ENCODE assay signal across 19 cellular contexts in the genomic region with DNA sequence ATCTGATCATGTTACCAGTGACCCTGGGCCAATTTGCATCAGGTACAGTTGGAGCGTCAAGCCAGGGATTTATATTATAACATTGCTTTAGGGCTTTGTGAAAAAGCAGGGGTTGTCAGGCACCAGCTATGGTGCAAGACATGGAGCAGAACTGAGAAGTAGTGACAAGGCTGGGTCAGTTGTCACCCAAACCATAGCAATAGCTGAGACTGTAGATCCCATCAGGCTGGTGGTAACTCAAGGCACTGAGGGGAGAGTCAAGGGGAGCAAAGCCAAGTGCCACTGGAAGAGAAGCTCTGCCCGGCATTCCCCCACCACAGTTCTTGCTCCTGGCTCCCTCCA. TPM values are rescaled to one million over a fixed set of nuclear protein-coding genes. Genes with fewer than 3 reads are reported as not detected.
A peak's percentile ranks its signal among the peaks of the same experiment; 100 is the strongest.
DNase-seq lines count a peak whose midpoint lies in the region; ATAC-seq and TF ChIP-seq lines count a peak whose summit lies in the region.
"Had no signal": no experiment of that assay in that cellular context is flagged by ENCODE, and none has a peak within 500 bp of the region (broad histone marks: within the 10 kb centered on the region; RNA-seq: fewer than 3 reads in every experiment).

No MANE protein-coding gene starts in this region.

- no peak for TF ChIP-seq CTCF in nephron progenitor cell (IDR thresholded peaks at IDR 0.05)

- H3K27me3 Mint-ChIP-seq in nephron progenitor cell (ENCODE audit: low read depth, poor library complexity) (no peaks in the 10 kb centered on the region), immature natural killer cell (ENCODE audit: low read depth in 3 of 3) (peaks cover 0 to 6% (median 4%) of the 10 kb centered on the region in 3 donors)

- H3K4me3 Mint-ChIP-seq in nephron progenitor cell (no peak overlapping the region), immature natural killer cell (no peak overlapping the region)
- H3K4me3 Mint-ChIP-seq: B cell; CD4-positive, CD25-positive, alpha-beta regulatory T cell had no signal

- peak overlapping the region; percentile 73 for H3K27ac Mint-ChIP-seq in nephron progenitor cell
- H3K27ac Mint-ChIP-seq in immature natural killer cell: no peak overlapping the region
- H3K27ac Mint-ChIP-seq: B cell; CD4-positive, CD25-positive, alpha-beta regulatory T cell had no signal

- no peak for ATAC-seq in GM18909 (IDR thresholded peaks at IDR 0.05; ENCODE audit: poor library complexity, unreplicated experiment)
- ATAC-seq: Right ventricle myocardium inferior had no signal

- H3K4me1 Mint-ChIP-seq in nephron progenitor cell: peaks cover 32% of the 10 kb centered on the region
- H3K4me1 Mint-ChIP-seq in immature natural killer cell: no peaks in the 10 kb centered on the region
- H3K4me1 Mint-ChIP-seq: B cell; CD4-positive, CD25-positive, alpha-beta regulatory T cell had no signal

- no peaks in the 10 kb centered on the region for H3K9me3 Mint-ChIP-seq in nephron progenitor cell
- peaks cover 0 to 2% (median 0%) of the 10 kb centered on the region in 6 donors for H3K9me3 Mint-ChIP-seq in immature natural killer cell
- H3K9me3 Mint-ChIP-seq: CD4-positive, CD25-positive, alpha-beta regulatory T cell had no signal

- DNase-seq in activated CD8-positive, alpha-beta memory T cell treated with anti-CD3 and anti-CD28 coated beads for 24 hours: peak; percentile 15
- no peak for DNase-seq in activated CD8-positive, alpha-beta memory T cell treated with anti-CD3 and anti-CD28 coated beads, Interleukin-2, amount 50 U/mL, for 4 hours
- peak; percentile 54 for DNase-seq in ecto neural progenitor cell (ENCODE audit: low spot score)
- no peak for DNase-seq in nephron progenitor cell
- DNase-seq in NCI-H1105 (lab: John Stamatoyannopoulos, UW): no peak
- no peak for DNase-seq in NCI-H1048 (lab: John Stamatoyannopoulos, UW)
- no peak for DNase-seq in immature natural killer cell
- DNase-seq: Calu3; CD4-positive, CD25-positive, alpha-beta regulatory T cell; GOT3; NCI-H1436; NCI-H2029; NCI-H2171 treated with DMSO at 0.1 percent for 48 hours; NCI-H446 treated with DMSO at 0.1 percent for 48 hours; Peyer's patch had no signal

- H3K36me3 Mint-ChIP-seq in nephron progenitor cell (ENCODE audit: low read depth): no peaks in the 10 kb centered on the region
- H3K36me3 Mint-ChIP-seq in immature natural killer cell: no peaks in the 10 kb centered on the region
- H3K36me3 Mint-ChIP-seq: CD4-positive, CD25-positive, alpha-beta regulatory T cell had no signal

RNA-seq across cellular contexts. Expression of a gene that starts 16.9 kb away (rescaled TPM):
- polyA plus RNA-seq in immature natural killer cell: not detected
- polyA plus RNA-seq: AG04450 had no signal

Comparison
In these comparisons a context has a peak if more than half of its experiments do, and no peak if none do; other contexts are left out.
1. DNase-seq: peak in activated CD8-positive, alpha-beta memory T cell treated with anti-CD3 and anti-CD28 coated beads for 24 hours (single experiment) and ecto neural progenitor cell (single experiment); none in activated CD8-positive, alpha-beta memory T cell treated with anti-CD3 and anti-CD28 coated beads, Interleukin-2, amount 50 U/mL, for 4 hours (single experiment), nephron progenitor cell (single experiment), NCI-H1105 (single experiment), NCI-H1048 (single experiment) and immature natural killer cell (0 of 3).